10 cellular contexts compared by ENCODE assay signal in genomic region chr10:114938818-114939193, GRCh38. TPM values are rescaled to one million over a fixed set of nuclear protein-coding genes. Genes with fewer than 3 reads are reported as not detected.
DNase-seq lines count a peak whose midpoint lies in the region; ATAC-seq, FAIRE-seq and TF ChIP-seq lines count a peak whose summit lies in the region.
"Had no signal": no experiment of that assay in that cellular context is flagged by ENCODE, and none has a peak within 500 bp of the region (broad histone marks: within the 10 kb centered on the region; RNA-seq: fewer than 3 reads in every experiment).

No MANE protein-coding gene starts in this region.

- no peaks in the 10 kb centered on the region for H3K9me1 ChIP-seq in K562 (ENCODE audit: control insufficient read depth, insufficient read depth, low read length)

- H3K79me2 ChIP-seq in K562 (ENCODE audit: control insufficient read depth, insufficient read depth, low read length) = peaks cover 33% of the 10 kb centered on the region

- H3K4me1 ChIP-seq in heart left ventricle (peaks cover 0 to 38% (median 13%) of the 10 kb centered on the region in 12 donors), K562 (replicated peaks in 1 of 2; ENCODE audit: control insufficient read depth in 2 of 2, insufficient read depth in 2 of 2, low read length in 2 of 2) (peaks cover 0 to 3% of the 10 kb centered on the region in 2 experiments; a peak in 1 of 5 replicates), mesodermal cell (ENCODE audit: control insufficient read depth, insufficient read depth, low read length, poor library complexity, severe bottlenecking) (peaks cover 11% of the 10 kb centered on the region), vagina (peaks cover 22% of the 10 kb centered on the region)

- POLR2A ChIA-PET in K562 (lab: Yijun Ruan, JAX) = interaction anchor here (1.3 to 2.3 kb wide), 2 partner anchors 9 to 28 kb away, joined by 3 to 16 read pairs; no protein-coding TSS in a partner anchor

- H2AFZ ChIP-seq in K562 (ENCODE audit: low read depth, low read length) = peak overlapping the region; percentile 92

- no peak for TF ChIP-seq POLR2A in heart left ventricle (IDR thresholded peaks at IDR 0.05)
- no peak for TF ChIP-seq POLR2A in K562 (conservative IDR thresholded peaks at IDR 0.05)
- no peak for TF ChIP-seq POLR2A in vagina (IDR thresholded peaks at IDR 0.05)

- FAIRE-seq in K562 (lab: Jason Lieb, UNC) = no peak

- H3K36me3 ChIP-seq in heart left ventricle = peaks cover 0 to 27% (median 14%) of the 10 kb centered on the region in 9 donors
- peaks cover 18% of the 10 kb centered on the region; the same call in 2 of the 3 replicates for H3K36me3 ChIP-seq in K562 (ENCODE audit: control insufficient read depth, insufficient read depth, low read length)
- peaks cover 28% of the 10 kb centered on the region for H3K36me3 ChIP-seq in mesodermal cell (ENCODE audit: control insufficient read depth, insufficient read depth, low read length)
- peaks cover 0 to 8% of the 10 kb centered on the region in 2 donors for H3K36me3 ChIP-seq in vagina

- BruUV-seq in K562 (replicated peaks; lab: Mats Ljungman, UMichigan) = no TSS peak

- H3K27me3 ChIP-seq in heart left ventricle (no peaks in the 10 kb centered on the region), K562 (ENCODE audit: control insufficient read depth in 2 of 2, insufficient read depth in 2 of 2, low read length in 2 of 2) (no peaks in the 10 kb centered on the region), vagina (no peaks in the 10 kb centered on the region)

- ATAC-seq in heart left ventricle (no peak), left ventricle myocardium superior (no peak), K562 (no peak), HG02938 (IDR thresholded peaks at IDR 0.05; ENCODE audit: unreplicated experiment) (no peak)

- DNase-seq in heart left ventricle (no peak), left ventricle myocardium superior (no peak), K562 (ENCODE audit: extremely low read depth in 1 of 4, low spot score in 3 of 4) (no peak), vagina (ENCODE audit: extremely low spot score in 2 of 2) (no peak), NCI-H82 (lab: John Stamatoyannopoulos, UW) (no peak)
- no peak for DNase-seq in effector CD8-positive, alpha-beta T cell (lab: John Stamatoyannopoulos, UW)
- DNase-seq: GDM1, NCI-H446 treated with DMSO at 0.1 percent for 48 hours had no signal

- WGBS in heart left ventricle, 4 donors = 6 to 16% (median 11%) methylated on average over 6 of the region's 6 CpGs
- 0% methylated on average over 6 of the region's 6 CpGs for WGBS in K562 (ENCODE audit: insufficient coverage, low coverage, missing lambda C conversion rate)
- WGBS in mesodermal cell (ENCODE audit: insufficient coverage in 2 of 2), 2 experiments = 14% methylated on average over 3 of the region's 6 CpGs; no CpG with 5 or more reads in 1 of the 2 experiments

- intact Hi-C loops in heart left ventricle (cut with DNase I) (no loop called here), left ventricle myocardium superior (cut with micrococcal nuclease) (no loop called here), K562 (cut with micrococcal nuclease) (no loop called here), vagina (cut with DNase I) (no loop called here)

- TF ChIP-seq EP300 in K562 (IDR thresholded peaks at IDR 0.05; ENCODE audit: low read length) = no peak

- H3K9me3 ChIP-seq in heart left ventricle (no peaks in the 10 kb centered on the region), K562 (replicated peaks; ENCODE audit: control insufficient read depth, insufficient read depth, low read depth, low read length) (no peaks in the 10 kb centered on the region), mesodermal cell (ENCODE audit: control insufficient read depth, low read length) (no peaks in the 10 kb centered on the region), vagina (no peaks in the 10 kb centered on the region)

- H3K4me3 ChIP-seq in heart left ventricle (peak overlapping the region; percentile 52 to 99 (median 84)), K562 (peak overlapping the region; percentile 89), mesodermal cell (ENCODE audit: extremely low read depth, insufficient read depth, low read length, poor library complexity, severe bottlenecking) (peak overlapping the region; percentile 90), vagina (peak overlapping the region; percentile 63 to 75)

- in situ Hi-C loops in K562 (cut with MboI) = no loop called here

- no peaks in the 10 kb centered on the region for H4K20me1 ChIP-seq in K562 (replicated peaks; ENCODE audit: control insufficient read depth, insufficient read depth, low read length)

- no peak for TF ChIP-seq RAD21 in K562 (CRISPR knock-in tag; conservative IDR thresholded peaks at IDR 0.05 in 1 of 2, IDR thresholded peaks at IDR 0.05 in 1 of 2)

- CTCF ChIA-PET in K562 (lab: Yijun Ruan, JAX; ENCODE audit: low intra/inter-chr PET ratio) = no interaction called here

- H3K4me2 ChIP-seq in K562 (ENCODE audit: insufficient read depth, low read length) = peak overlapping the region; percentile 86

- TF ChIP-seq CTCF in heart left ventricle (IDR thresholded peaks at IDR 0.05) (no peak), K562 (IDR thresholded peaks at IDR 0.05 in 2 of 3, conservative IDR thresholded peaks at IDR 0.05 in 1 of 3; ENCODE audit: insufficient read depth in 2 of 3, low read depth in 1 of 3, low read length in 3 of 3) (no peak), vagina (IDR thresholded peaks at IDR 0.05) (no peak)

- peak overlapping the region; percentile 90 to 100; a peak in 3 of 4 replicates for H3K9ac ChIP-seq in K562 (ENCODE audit: insufficient read depth in 1 of 2, low read depth in 2 of 2, low read length in 2 of 2)

- peak overlapping the region; percentile 59 to 97 (median 88) for H3K27ac ChIP-seq in heart left ventricle
- peak overlapping the region; percentile 83 for H3K27ac ChIP-seq in K562 (ENCODE audit: extremely low read depth, low read depth, low read length)
- peak overlapping the region; percentile 87 for H3K27ac ChIP-seq in mesodermal cell (ENCODE audit: low read depth, low read length, severe bottlenecking)
- peak overlapping the region; percentile 63 for H3K27ac ChIP-seq in vagina

TF ChIP-seq in K562, 482 proteins besides CTCF, POLR2A, EP300 and RAD21:
- no peak for TF ChIP-seq ZNF232 (CRISPR knock-in tag; IDR thresholded peaks at IDR 0.05)
- TF ChIP-seq CHD1 (IDR thresholded peaks at IDR 0.05; ENCODE audit: low read length) = no peak
- no peak for TF ChIP-seq NFYB (IDR thresholded peaks at IDR 0.05; ENCODE audit: extremely low read depth, insufficient read length)
- TF ChIP-seq TFAM (CRISPR knock-in tag; conservative IDR thresholded peaks at IDR 0.05) = no peak
- no peak for TF ChIP-seq CC2D1A (IDR thresholded peaks at IDR 0.05)
- TF ChIP-seq XRCC4 (IDR thresholded peaks at IDR 0.05; ENCODE audit: extremely low read depth, insufficient read depth, insufficient read length) = no peak
- no peak for TF ChIP-seq PHB (CRISPR knock-in tag; IDR thresholded peaks at IDR 0.05)
- TF ChIP-seq ZNF766 (CRISPR knock-in tag; conservative IDR thresholded peaks at IDR 0.05) = no peak
- TF ChIP-seq ZNF3 (CRISPR knock-in tag; IDR thresholded peaks at IDR 0.05) = no peak

RNA-seq across cellular contexts. Expression of gene TRUB1, which starts 0.8 kb away (rescaled TPM):
- total RNA-seq in heart left ventricle (10 to 100 TPM; 10.0 to 31.7 (median 19.0) TPM), left ventricle myocardium superior (13.8 TPM), K562 (2014; rRNA removed) (14.3 and 16.5 TPM in 2 replicates), K562 (2014; rRNA removed; fragmentation: Illumina TruSeq; extraction: Trizol) (15.9 and 17.6 TPM in 2 replicates), K562 (2015; rRNA removed; fragmentation: Illumina TruSeq; extraction: Trizol) (13.7 and 14.6 TPM in 2 replicates), K562 (2021) (9.9 and 11.3 TPM in 2 replicates), vagina (30.2 TPM)
- polyA plus RNA-seq in heart left ventricle (1 to 10 TPM; 4.9 to 7.4 TPM), K562 (2011; rRNA removed) (8.6 and 11.5 TPM in 2 replicates), K562 (2014; fragmentation: Illumina TruSeq; extraction: Trizol) (11.1 and 12.9 TPM in 2 replicates), K562 (2014; fragmentation: Nextera tagmentation; extraction: Ambion mirVana) (1 to 10 TPM; 4.6 to 7.6 TPM), K562 (2014; rRNA removed) (9.7 and 9.8 TPM in 2 replicates)
- total RNA-seq in K562 (2011; cell fraction: chromatin; rRNA removed; ENCODE audit: low replicate concordance) = 6.1 and 12.2 TPM in 2 replicates
- 4.5 and 7.2 TPM in 2 replicates for total RNA-seq in K562 (2011; cell fraction: nucleolus; rRNA removed)
- total RNA-seq in K562 (2011; cell fraction: nucleoplasm; rRNA removed) = 6.8 and 7.3 TPM in 2 replicates
- 1.7 and 4.2 TPM in 2 replicates for polyA plus RNA-seq in K562 (2011; cell fraction: cytosol; rRNA removed)
- 3.7 and 4.8 TPM in 2 replicates for polyA plus RNA-seq in K562 (2011; cell fraction: nucleus; rRNA removed)
- 5.1 and 5.8 TPM in 2 replicates for polyA plus RNA-seq in K562 (2012)
- 12.5 and 14.9 TPM in 2 replicates for polyA minus RNA-seq in K562 (2011; rRNA and poly(A)+ RNA removed)
- 6.0 and 6.5 TPM in 2 replicates for polyA minus RNA-seq in K562 (2011; cell fraction: cytosol; rRNA and poly(A)+ RNA removed)
- polyA minus RNA-seq in K562 (2011; cell fraction: nucleus; rRNA and poly(A)+ RNA removed) = 8.8 and 11.7 TPM in 2 replicates
- polyA plus RNA-seq in mesodermal cell (2013, experiment 1 of 2) = 20.1 TPM
- 25.1 TPM for polyA plus RNA-seq in mesodermal cell (2013, experiment 2 of 2)
